35 cellular contexts compared by ENCODE assay signal in genomic region chr2:162560291-162560690, GRCh38.
"Had no signal": no experiment of that assay in that cellular context is flagged by ENCODE, and none has a peak within 500 bp of the region (broad histone marks: within the 10 kb centered on the region; RNA-seq: fewer than 3 reads in every experiment).

No MANE protein-coding gene starts in this region.

- H3K4me1 ChIP-seq: breast epithelium had no signal

- H3K9me3 ChIP-seq: adrenal gland, body of pancreas, breast epithelium had no signal

- FAIRE-seq: astrocyte, TTC549 had no signal

- H3K27ac ChIP-seq: adrenal gland, body of pancreas, brain microvascular endothelial cell, breast epithelium, VCaP had no signal

- H3K4me3 ChIP-seq: adrenal gland, body of pancreas, breast epithelium had no signal

- DNase-seq: activated B cell treated with CpG ODN at 0.5 μM for 24 hours; activated CD4-positive, alpha-beta memory T cell treated with anti-CD3 and anti-CD28 coated beads for 36 hours; activated CD4-positive, alpha-beta T cell treated with anti-CD3 and anti-CD28 coated beads for 4 hours; activated CD4-positive, alpha-beta T cell treated with anti-CD3 and anti-CD28 coated beads, Interleukin-2, amount 10 ng/mL, durations not matched to agents 24 days and 14 days; activated CD4-positive, alpha-beta T cell treated with anti-CD3 and anti-CD28 coated beads, Interleukin-2, amount 50 U/mL, for 1 hour; activated CD4-positive, alpha-beta T cell treated with anti-CD3 and anti-CD28 coated beads, Interleukin-2, amount 50 U/mL, for 4 hours; activated CD4-positive, CD25-positive, alpha-beta regulatory T cell treated with anti-CD3 and anti-CD28 coated beads, Interleukin-2, amount 50 U/mL, for 72 hours; activated CD8-positive, alpha-beta memory T cell treated with anti-CD3 and anti-CD28 coated beads, Interleukin-2, amount 50 U/mL, for 4 hours; activated CD8-positive, alpha-beta T cell treated with anti-CD3 and anti-CD28 coated beads for 36 hours; activated effector memory CD4-positive, alpha-beta T cell treated with anti-CD3 and anti-CD28 coated beads, Interleukin-2, amount 50 U/mL, for 16 hours; activated gamma-delta T cell treated with Interleukin-2 at 50 U/mL for 16 hours; activated naive CD4-positive, alpha-beta T cell; activated naive CD4-positive, alpha-beta T cell treated with anti-CD3 and anti-CD28 coated beads for 36 hours; activated naive CD4-positive, alpha-beta T cell treated with anti-CD3 and anti-CD28 coated beads, Interleukin-2, amount 50 U/mL, for 16 hours; activated naive CD8-positive, alpha-beta T cell treated with anti-CD3 and anti-CD28 coated beads for 36 hours; activated T-cell treated with anti-CD3 and anti-CD28 coated beads for 4 hours; activated T-cell treated with anti-CD3 and anti-CD28 coated beads, Interleukin-2, amount 50 U/mL, for 1 hour; activated T-cell treated with anti-CD3 and anti-CD28 coated beads, Interleukin-2, amount 50 U/mL, for 4 hours; activated T-cell treated with anti-CD3 and anti-CD28 coated beads, Interleukin-2, amount 50 U/mL, for 72 hours; amniotic stem cell; aorta; body of pancreas; brain microvascular endothelial cell; central memory CD4-positive, alpha-beta T cell; cerebellar nuclear complex; T-helper 1 cell; T-helper 2 cell; T-helper 9 cell had no signal

- ATAC-seq: activated CD8-positive, alpha-beta T cell treated with anti-CD3 and anti-CD28 coated beads for 36 hours; activated naive CD4-positive, alpha-beta T cell treated with anti-CD3 and anti-CD28 coated beads, Interleukin-2, amount 50 U/mL, for 72 hours; activated T-cell treated with anti-CD3 and anti-CD28 coated beads, Interleukin-2, amount 50 U/mL, for 4 hours; activated T-cell treated with anti-CD3 and anti-CD28 coated beads, Interleukin-2, amount 50 U/mL, for 72 hours; activated T-helper 17 cell treated with anti-CD3 and anti-CD28 coated beads, Interleukin-2, amount 50 U/mL, for 72 hours; body of pancreas had no signal

- H3K27me3 ChIP-seq: adrenal gland, body of pancreas, brain microvascular endothelial cell, breast epithelium had no signal

- H3K36me3 ChIP-seq: adrenal gland, brain microvascular endothelial cell, breast epithelium had no signal
